In the genomic region with DNA sequence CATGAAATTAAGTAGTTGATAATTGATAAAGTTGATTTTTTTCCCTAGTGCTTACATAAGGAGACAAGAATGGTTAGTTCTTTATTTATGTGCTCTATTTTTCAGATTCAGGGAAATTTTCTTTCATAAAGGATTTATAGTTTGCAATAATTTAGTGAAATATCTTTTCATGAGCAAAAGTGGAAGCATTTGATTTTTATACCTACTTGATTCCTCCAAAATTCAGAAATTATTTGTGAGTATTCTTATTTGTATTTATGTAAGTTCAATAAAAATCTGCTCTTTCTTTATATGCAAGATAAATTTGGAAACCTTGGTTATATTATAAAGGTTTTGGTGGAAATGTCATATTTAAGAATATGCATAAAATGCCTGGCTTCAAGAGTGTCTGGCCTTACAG, we compare ENCODE assay signal across 33 cellular contexts. TPM values are rescaled to one million over a fixed set of nuclear protein-coding genes. Genes with fewer than 3 reads are reported as not detected.
"Had no signal": no experiment of that assay in that cellular context is flagged by ENCODE, and none has a peak within 500 bp of the region (broad histone marks: within the 10 kb centered on the region; RNA-seq: fewer than 3 reads in every experiment).

No MANE protein-coding gene starts in this region.

- H3K27ac ChIP-seq: body of pancreas, cardiac muscle cell, esophagus muscularis mucosa, foreskin keratinocyte, gastrocnemius medialis, heart left ventricle, WERI-Rb-1 had no signal

- H3K36me3 Mint-ChIP-seq: activated naive CD8-positive, alpha-beta T cell had no signal

- H3K4me1 Mint-ChIP-seq: activated B cell treated with CpG ODN at 0.5 μM for 24 hours; activated T-helper 17 cell treated with anti-CD3 and anti-CD28 coated beads, Interleukin-2, amount 50 U/mL, for 72 hours; T-helper 17 cell had no signal

- H3K9me3 Mint-ChIP-seq: effector memory CD8-positive, alpha-beta T cell had no signal

- ATAC-seq: activated CD4-positive, CD25-positive, alpha-beta regulatory T cell treated with anti-CD3 and anti-CD28 coated beads, Interleukin-2, amount 50 U/mL, for 24 hours; activated CD8-positive, alpha-beta T cell treated with anti-CD3 and anti-CD28 coated beads for 36 hours; activated T-cell treated with anti-CD3 and anti-CD28 coated beads, Interleukin-2, amount 50 U/mL, for 4 hours; activated T-helper 17 cell treated with anti-CD3 and anti-CD28 coated beads, Interleukin-2, amount 50 U/mL, for 72 hours; body of pancreas; effector memory CD8-positive, alpha-beta T cell; foreskin keratinocyte; gastrocnemius medialis; heart left ventricle; T-helper 17 cell had no signal

- H3K36me3 ChIP-seq: cardiac muscle cell, esophagus muscularis mucosa, gastrocnemius medialis, heart left ventricle, WERI-Rb-1 had no signal

- DNase-seq: activated B cell treated with CpG ODN at 0.5 μM for 24 hours; activated CD4-positive, alpha-beta T cell treated with anti-CD3 and anti-CD28 coated beads for 48 hours; activated CD4-positive, alpha-beta T cell treated with anti-CD3 and anti-CD28 coated beads, Interleukin-2, amount 50 U/mL, for 1 hour; activated CD4-positive, alpha-beta T cell treated with anti-CD3 and anti-CD28 coated beads, Interleukin-2, amount 50 U/mL, for 48 hours; activated CD8-positive, alpha-beta memory T cell treated with anti-CD3 and anti-CD28 coated beads for 24 hours; activated CD8-positive, alpha-beta T cell treated with anti-CD3 and anti-CD28 coated beads for 36 hours; activated effector memory CD4-positive, alpha-beta T cell treated with Interleukin-2 at 50 U/mL for 16 hours; activated gamma-delta T cell treated with Interleukin-2 at 50 U/mL for 16 hours; activated naive CD4-positive, alpha-beta T cell treated with anti-CD3 and anti-CD28 coated beads, Interleukin-2, amount 50 U/mL, for 16 hours; activated naive CD4-positive, alpha-beta T cell treated with Interleukin-2 at 50 U/mL for 16 hours; activated T-cell treated with anti-CD3 and anti-CD28 coated beads, Interleukin-2, amount 50 U/mL, for 4 hours; amygdala; aorta; body of pancreas; central memory CD4-positive, alpha-beta T cell; cortex of kidney; dermis blood vessel endothelial cell; effector CD4-positive, alpha-beta T cell; effector memory CD8-positive, alpha-beta T cell; erythroblast; foreskin keratinocyte; gastrocnemius medialis; glutamatergic neuron; heart left ventricle; T-helper 17 cell; T1000; WERI-Rb-1 had no signal

- H3K4me3 ChIP-seq: body of pancreas, cardiac muscle cell, esophagus muscularis mucosa, gastrocnemius medialis, heart left ventricle had no signal

- H3K4me1 ChIP-seq: body of pancreas, gastrocnemius medialis had no signal

- H3K27me3 Mint-ChIP-seq: activated CD8-positive, alpha-beta T cell treated with anti-CD3 and anti-CD28 coated beads for 36 hours had no signal

- H3K27ac Mint-ChIP-seq: activated B cell treated with CpG ODN at 0.5 μM for 24 hours; activated CD8-positive, alpha-beta T cell treated with anti-CD3 and anti-CD28 coated beads for 36 hours; activated naive CD8-positive, alpha-beta T cell; activated T-helper 17 cell treated with anti-CD3 and anti-CD28 coated beads, Interleukin-2, amount 50 U/mL, for 72 hours; effector memory CD8-positive, alpha-beta T cell; T-helper 17 cell; T-helper 2 cell treated with Interferon-gamma antibody and Interleukin-4, amounts not matched to agents 5 μg/mL and 100 μg/mL, for 36 hours had no signal

- H3K9me3 ChIP-seq: gastrocnemius medialis had no signal

- H3K4me3 Mint-ChIP-seq: activated B cell treated with CpG ODN at 0.5 μM for 24 hours; activated CD8-positive, alpha-beta T cell treated with anti-CD3 and anti-CD28 coated beads for 36 hours; activated naive CD8-positive, alpha-beta T cell; activated T-cell treated with anti-CD3 and anti-CD28 coated beads, Interleukin-2, amount 50 U/mL, for 4 hours; activated T-helper 17 cell treated with anti-CD3 and anti-CD28 coated beads, Interleukin-2, amount 50 U/mL, for 72 hours; effector memory CD8-positive, alpha-beta T cell; T-helper 17 cell; T-helper 2 cell treated with Interferon-gamma antibody and Interleukin-4, amounts not matched to agents 5 μg/mL and 100 μg/mL, for 36 hours had no signal

- H3K27me3 ChIP-seq: body of pancreas, cardiac muscle cell, esophagus muscularis mucosa, foreskin keratinocyte, gastrocnemius medialis, heart left ventricle had no signal

RNA-seq across cellular contexts. Expression of a gene that starts 14.7 kb away (rescaled TPM):
- total RNA-seq: activated B cell treated with CpG ODN at 0.5 μM for 24 hours; activated CD8-positive, alpha-beta T cell treated with anti-CD3 and anti-CD28 coated beads for 36 hours; activated T-helper 17 cell treated with anti-CD3 and anti-CD28 coated beads, Interleukin-2, amount 50 U/mL, for 72 hours had no signal
